10 cellular contexts compared by ENCODE assay signal in the genomic region with DNA sequence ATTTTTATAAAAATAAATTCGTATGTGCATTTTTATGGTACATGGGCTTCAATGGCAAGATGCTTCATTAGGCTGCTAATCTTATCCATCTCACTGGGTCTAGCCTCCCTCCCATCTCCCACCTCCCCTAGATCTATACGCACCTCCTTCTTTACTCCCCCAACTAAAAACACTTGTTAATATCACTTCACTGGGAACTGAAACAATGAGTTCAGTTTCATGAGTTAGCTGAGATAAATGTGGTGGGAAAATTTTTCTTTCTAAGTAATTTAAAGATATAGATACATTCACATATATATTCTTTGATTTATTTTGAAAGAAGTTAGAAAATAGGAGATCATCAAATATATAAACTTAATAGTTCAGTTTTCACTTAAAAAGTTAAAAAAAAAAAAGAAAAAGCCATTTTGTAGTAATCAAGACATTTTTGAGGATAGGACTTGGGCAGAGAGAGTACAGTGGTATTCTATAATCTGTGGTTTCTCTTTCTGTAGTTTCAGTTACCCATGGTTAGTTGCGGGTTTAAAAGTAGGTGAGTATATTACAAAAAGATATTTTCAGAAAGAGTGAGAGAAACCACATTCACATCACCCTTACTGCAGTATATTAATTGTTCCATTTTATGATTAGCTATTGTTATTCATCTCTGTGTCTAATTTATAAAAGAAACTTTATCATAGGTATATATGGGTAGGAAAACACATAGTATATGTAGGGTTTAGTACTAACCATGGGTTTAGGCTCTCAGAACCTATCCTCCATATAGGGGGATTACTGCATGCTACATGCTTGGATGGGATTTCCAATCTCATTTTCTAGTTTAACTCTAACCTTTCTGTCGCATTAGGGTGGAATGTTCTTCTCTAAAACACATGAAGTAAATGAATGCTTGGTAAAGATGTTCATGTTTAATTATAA.
DNase-seq lines count a peak whose midpoint lies in the region; ATAC-seq and TF ChIP-seq lines count a peak whose summit lies in the region.
"Had no signal": no experiment of that assay in that cellular context is flagged by ENCODE, and none has a peak within 500 bp of the region (broad histone marks: within the 10 kb centered on the region; RNA-seq: fewer than 3 reads in every experiment).

No MANE protein-coding gene starts in this region.

- intact Hi-C loops in left lung (cut with DNase I) = no loop called here

- peaks cover 29% of the 10 kb centered on the region for H3K36me3 Mint-ChIP-seq in activated CD4-positive, alpha-beta T cell treated with anti-CD3 and anti-CD28 coated beads, Interleukin-2, amount 10 ng/mL, durations not matched to agents 7 days and 5 days (ENCODE audit: low read depth)

- H3K27me3 ChIP-seq in osteoblast (ENCODE audit: insufficient read depth, low read length) (no peaks in the 10 kb centered on the region), left lung (no peaks in the 10 kb centered on the region)

- H3K9me3 ChIP-seq in osteoblast (ENCODE audit: low read depth, low read length) (no peaks in the 10 kb centered on the region), left lung (no peaks in the 10 kb centered on the region)
- H3K9me3 ChIP-seq: mucosa of descending colon had no signal

- no peak for DNase-seq in activated CD4-positive, alpha-beta T cell treated with anti-CD3 and anti-CD28 coated beads, Interleukin-2, amount 10 ng/mL, durations not matched to agents 7 days and 5 days
- DNase-seq in activated CD4-positive, alpha-beta T cell treated with anti-CD3 and anti-CD28 coated beads, Interleukin-2, amount 50 U/mL, for 48 hours = no peak
- DNase-seq in osteoblast (ENCODE audit: insufficient read length, low spot score, missing footprints) = no peak
- no peak for DNase-seq in left lung
- DNase-seq in NCI-H2081 treated with DMSO at 0.1 percent for 48 hours (lab: John Stamatoyannopoulos, UW) = no peak
- no peak for DNase-seq in DMS153 treated with DMSO at 0.1 percent for 48 hours (lab: John Stamatoyannopoulos, UW; ENCODE audit: unreplicated experiment)
- DNase-seq: mucosa of descending colon had no signal

- H3K27me3 Mint-ChIP-seq in activated CD4-positive, alpha-beta T cell treated with anti-CD3 and anti-CD28 coated beads, Interleukin-2, amount 10 ng/mL, durations not matched to agents 7 days and 5 days = no peaks in the 10 kb centered on the region

- no peaks in the 10 kb centered on the region for H4K20me1 ChIP-seq in osteoblast (ENCODE audit: insufficient read depth, low read length)

- H3K4me3 Mint-ChIP-seq in activated CD4-positive, alpha-beta T cell treated with anti-CD3 and anti-CD28 coated beads, Interleukin-2, amount 10 ng/mL, durations not matched to agents 7 days and 5 days = no peak overlapping the region

- ATAC-seq in HG02571 (IDR thresholded peaks at IDR 0.05; ENCODE audit: unreplicated experiment) (peak; percentile 95), HG03520 (IDR thresholded peaks at IDR 0.05; ENCODE audit: unreplicated experiment) (peak; percentile 95), left lung (no peak)
- ATAC-seq: mucosa of descending colon had no signal

- POLR2A ChIA-PET in activated CD4-positive, alpha-beta T cell treated with anti-CD3 and anti-CD28 coated beads, Interleukin-2, amount 10 ng/mL, durations not matched to agents 7 days and 5 days (lab: Charles Lee) = no interaction called here

- peaks cover 31% of the 10 kb centered on the region for H3K4me1 Mint-ChIP-seq in activated CD4-positive, alpha-beta T cell treated with anti-CD3 and anti-CD28 coated beads, Interleukin-2, amount 10 ng/mL, durations not matched to agents 7 days and 5 days

- H3K4me1 ChIP-seq in osteoblast (ENCODE audit: insufficient read depth, low read length) (peaks cover 8% of the 10 kb centered on the region), left lung (no peaks in the 10 kb centered on the region)

- H3K9me3 Mint-ChIP-seq in activated CD4-positive, alpha-beta T cell treated with anti-CD3 and anti-CD28 coated beads, Interleukin-2, amount 10 ng/mL, durations not matched to agents 7 days and 5 days = peaks cover 10% of the 10 kb centered on the region

- CTCF ChIA-PET in activated CD4-positive, alpha-beta T cell treated with anti-CD3 and anti-CD28 coated beads, Interleukin-2, amount 10 ng/mL, durations not matched to agents 7 days and 5 days (lab: Charles Lee) = interaction anchor here (1.1 to 1.6 kb wide), 2 partner anchors 15 to 21 kb away, joined by 3 to 4 read pairs; no protein-coding TSS in a partner anchor

- no peaks in the 10 kb centered on the region for H3K79me2 ChIP-seq in osteoblast (ENCODE audit: insufficient read depth, low read length)

- H3K4me3 ChIP-seq in osteoblast (ENCODE audit: insufficient read depth, low read length) = no peak overlapping the region
- H3K4me3 ChIP-seq in left lung = no peak overlapping the region
- H3K4me3 ChIP-seq: mucosa of descending colon, SK-N-MC had no signal

- no peak for TF ChIP-seq CTCF in osteoblast (IDR thresholded peaks at IDR 0.05; ENCODE audit: extremely low read depth, low read depth, low read length)
- no peak for TF ChIP-seq CTCF in left lung (IDR thresholded peaks at IDR 0.05)

- H3K27ac Mint-ChIP-seq in activated CD4-positive, alpha-beta T cell treated with anti-CD3 and anti-CD28 coated beads, Interleukin-2, amount 10 ng/mL, durations not matched to agents 7 days and 5 days = peak overlapping the region; percentile 69

- no peaks in the 10 kb centered on the region for H3K36me3 ChIP-seq in osteoblast (ENCODE audit: insufficient read depth, low read length)
- no peaks in the 10 kb centered on the region for H3K36me3 ChIP-seq in left lung

- H3K27ac ChIP-seq in osteoblast (ENCODE audit: low read depth, low read length) = no peak overlapping the region
- no peak overlapping the region for H3K27ac ChIP-seq in left lung
- H3K27ac ChIP-seq: SK-N-MC had no signal

- H2AFZ ChIP-seq in osteoblast (ENCODE audit: low read length) = no peak overlapping the region

- peak overlapping the region; percentile 11 for H3K4me2 ChIP-seq in osteoblast (ENCODE audit: insufficient read depth, low read length)
